1 cellular context compared by ENCODE assay signal in the genomic region with DNA sequence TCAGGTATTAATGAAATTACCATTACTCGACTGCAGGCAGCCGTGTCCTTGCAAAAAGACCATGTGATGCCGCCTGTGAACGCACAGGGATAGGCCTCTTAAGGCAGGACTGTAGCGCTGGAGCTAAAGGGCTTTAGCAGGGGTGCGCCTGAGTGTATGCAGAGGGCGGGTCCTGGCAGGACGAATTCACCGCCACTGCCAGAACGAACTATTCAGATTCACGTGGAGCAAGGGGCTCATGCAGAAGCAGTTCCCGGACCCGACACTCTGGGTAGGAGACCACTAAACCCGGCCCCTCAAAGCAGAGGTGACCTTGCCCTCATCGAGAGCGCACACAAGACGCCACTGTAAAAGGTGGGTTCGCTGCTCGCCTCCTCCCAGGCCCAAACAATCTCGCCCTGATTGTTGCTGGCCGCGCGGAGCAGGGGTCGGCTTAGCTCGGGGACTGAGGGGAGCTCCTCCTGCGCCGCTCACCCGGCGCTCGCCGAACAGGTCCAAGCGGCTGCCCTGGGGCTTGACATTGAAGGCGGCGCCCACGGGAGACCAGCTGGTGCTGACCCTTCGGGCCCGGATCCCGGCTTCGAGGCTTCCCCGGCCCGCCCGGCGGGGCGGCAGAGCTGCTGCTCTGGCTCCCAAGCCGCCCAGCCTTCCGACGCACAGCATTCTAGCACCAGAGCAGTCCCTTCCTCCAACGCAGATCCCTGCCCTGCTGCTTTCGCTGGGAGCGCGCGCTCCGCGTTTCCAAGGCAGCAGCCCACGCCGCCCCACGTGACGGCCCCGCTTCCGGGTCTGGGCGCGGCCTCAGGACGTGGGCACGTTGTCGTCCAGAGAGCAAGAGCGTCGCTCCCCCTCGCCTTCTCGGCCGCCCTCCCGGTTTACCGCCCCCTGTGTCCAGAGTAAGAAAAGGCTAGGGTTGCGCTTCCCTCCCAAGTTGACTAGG.
TF ChIP-seq lines count a peak whose summit lies in the region.

Gene MIPEP (minus strand): TSS at position 743 of the 940 bp plus-strand sequence. CDS start 80 bp downstream, at position 663.

TF ChIP-seq in IMR-90, 13 proteins besides CTCF, POLR2A, EP300 and RAD21:
- TF ChIP-seq BHLHE40 (IDR thresholded peaks at IDR 0.05; ENCODE audit: low read depth, low read length), result peak; percentile 81; the same call in 1 of the 2 replicates
- peak; percentile 70 for TF ChIP-seq MAZ (IDR thresholded peaks at IDR 0.05; ENCODE audit: borderline replicate concordance, low read depth, low read length)
- TF ChIP-seq MXI1 (IDR thresholded peaks at IDR 0.05; ENCODE audit: borderline replicate concordance, low read depth, low read length), result peak; percentile 99
- peak; percentile 36; the same call in 1 of the 2 replicates for TF ChIP-seq FOS (IDR thresholded peaks at IDR 0.05; ENCODE audit: low read depth, low read length)
- TF ChIP-seq CEBPB (IDR thresholded peaks at IDR 0.05; ENCODE audit: low read depth, low read length), result no peak
- TF ChIP-seq, protein P1, sequence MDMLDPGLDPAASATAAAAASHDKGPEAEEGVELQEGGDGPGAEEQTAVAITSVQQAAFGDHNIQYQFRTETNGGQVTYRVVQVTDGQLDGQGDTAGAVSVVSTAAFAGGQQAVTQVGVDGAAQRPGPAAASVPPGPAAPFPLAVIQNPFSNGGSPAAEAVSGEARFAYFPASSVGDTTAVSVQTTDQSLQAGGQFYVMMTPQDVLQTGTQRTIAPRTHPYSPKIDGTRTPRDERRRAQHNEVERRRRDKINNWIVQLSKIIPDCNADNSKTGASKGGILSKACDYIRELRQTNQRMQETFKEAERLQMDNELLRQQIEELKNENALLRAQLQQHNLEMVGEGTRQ (IDR thresholded peaks at IDR 0.05; ENCODE audit: low read depth, low read length), result peak; percentile 99
- no peak for TF ChIP-seq NFE2L2 (IDR thresholded peaks at IDR 0.05; ENCODE audit: low read depth, low read length)
- TF ChIP-seq RFX5 (IDR thresholded peaks at IDR 0.05; ENCODE audit: low read depth, low read length), result no peak
- peak; percentile 19; the same call in 1 of the 2 replicates for TF ChIP-seq SMC3 (IDR thresholded peaks at IDR 0.05; ENCODE audit: low read depth, low read length)
